Comparison of ENCODE assay signal across 1 cellular context in genomic region chr16:49019826-49020401, GRCh38.
TF ChIP-seq lines count a peak whose summit lies in the region.

No MANE protein-coding gene starts in this region.

TF ChIP-seq in GM23338, 12 proteins besides CTCF, POLR2A, EP300 and RAD21 (continued from another document):
- TF ChIP-seq ZNF462 (CRISPR knock-in tag; IDR thresholded peaks at IDR 0.05) (no peak), ETS1 (IDR thresholded peaks at IDR 0.05) (no peak), NANOG (IDR thresholded peaks at IDR 0.05; ENCODE audit: borderline replicate concordance) (no peak)
